8 cellular contexts compared by ENCODE assay signal in genomic region chr14:73459978-73460377, GRCh38. TPM values are rescaled to one million over a fixed set of nuclear protein-coding genes. Genes with fewer than 3 reads are reported as not detected.
DNase-seq lines count a peak whose midpoint lies in the region; ATAC-seq and TF ChIP-seq lines count a peak whose summit lies in the region.
"Not testable (repeated sequence)": the region's sequence is repeated elsewhere in the genome, so short reads cannot be mapped to it uniquely, and the experiment has no call there.

No MANE protein-coding gene starts in this region.

- H3K4me1 ChIP-seq in GM23338 (ENCODE audit: insufficient read depth): peaks cover 16% of the 10 kb centered on the region
- H3K4me1 ChIP-seq in lung (ENCODE audit: control insufficient read depth in 2 of 2, insufficient read depth in 2 of 2, low read length in 2 of 2): peaks cover 14 to 41% of the 10 kb centered on the region in 2 donors

- H3K4me3 Mint-ChIP-seq in GM23338: peak overlapping the region; percentile 35; the same call in 1 of the 3 replicates
- peak overlapping the region; percentile 98 for H3K4me3 Mint-ChIP-seq in activated CD4-positive, alpha-beta T cell treated with anti-CD3 and anti-CD28 coated beads, Interleukin-2, amount 10 ng/mL, durations not matched to agents 24 days and 14 days
- peak overlapping the region; percentile 51 for H3K4me3 Mint-ChIP-seq in progenitor cell of endocrine pancreas (ENCODE audit: low read depth)
- peak overlapping the region; percentile 62 for H3K4me3 Mint-ChIP-seq in type B pancreatic cell

- H2AFZ ChIP-seq in GM23338: not testable (repeated sequence)

- TF ChIP-seq CTCF in GM23338 (conservative IDR thresholded peaks at IDR 0.05; ENCODE audit: low read depth in 2 of 2); brain microvascular endothelial cell (IDR thresholded peaks at IDR 0.05; ENCODE audit: low read depth, low read length, missing control alignments); lung (IDR thresholded peaks at IDR 0.05; ENCODE audit: control extremely low read depth, extremely low read depth); progenitor cell of endocrine pancreas (IDR thresholded peaks at IDR 0.05; ENCODE audit: unreplicated experiment); type B pancreatic cell (conservative IDR thresholded peaks at IDR 0.05): not testable (repeated sequence)

- not testable (repeated sequence) for H3K4me2 ChIP-seq in GM23338

- 85 to 86% methylated on average over 4 of the region's 4 CpGs for WGBS in lung, 2 donors

- not testable (repeated sequence) for ATAC-seq in GM23338; Right ventricle myocardium inferior; lung (ENCODE audit: insufficient read depth, low FRiP score)

- in situ Hi-C loops in brain microvascular endothelial cell (cut with HindIII; ENCODE audit: low pct_ligation_motif_present, low sequenced_read_pairs): loop anchor here (25.0 kb wide), 2 partner anchors 173 to 273 kb away; no protein-coding TSS in a partner anchor

- H3K27ac Mint-ChIP-seq in GM23338; activated CD4-positive, alpha-beta T cell treated with anti-CD3 and anti-CD28 coated beads, Interleukin-2, amount 10 ng/mL, durations not matched to agents 24 days and 14 days: not testable (repeated sequence)
- peak overlapping the region; percentile 99 for H3K27ac Mint-ChIP-seq in progenitor cell of endocrine pancreas
- H3K27ac Mint-ChIP-seq in type B pancreatic cell: peak overlapping the region; percentile 38

- peaks cover 16% of the 10 kb centered on the region for H3K27me3 Mint-ChIP-seq in GM23338 (ENCODE audit: insufficient read depth, low read depth, poor library complexity)
- H3K27me3 Mint-ChIP-seq in activated CD4-positive, alpha-beta T cell treated with anti-CD3 and anti-CD28 coated beads, Interleukin-2, amount 10 ng/mL, durations not matched to agents 24 days and 14 days; progenitor cell of endocrine pancreas; type B pancreatic cell: not testable (repeated sequence)

- H3K9me3 ChIP-seq in SK-N-MC (ENCODE audit: low read depth, low read length); lung (ENCODE audit: control insufficient read depth in 2 of 2, insufficient read depth in 1 of 2, low read length in 1 of 2): not testable (repeated sequence)

- DNase-seq in GM23338 (ENCODE audit: low spot score); SK-N-MC (ENCODE audit: low read depth, low spot score); activated CD4-positive, alpha-beta T cell treated with anti-CD3 and anti-CD28 coated beads, Interleukin-2, amount 10 ng/mL, durations not matched to agents 24 days and 14 days; brain microvascular endothelial cell; progenitor cell of endocrine pancreas (ENCODE audit: low spot score, unreplicated experiment); type B pancreatic cell (ENCODE audit: extremely low spot score, unreplicated experiment): not testable (repeated sequence)
- DNase-seq in Right ventricle myocardium inferior (ENCODE audit: missing footprints) (peak; percentile 51), lung (ENCODE audit: low spot score) (peak; percentile 25)

- not testable (repeated sequence) for H3F3A ChIP-seq in GM23338 (replicated peaks; ENCODE audit: low read depth)

- not testable (repeated sequence) for H3K36me3 Mint-ChIP-seq in GM23338 (ENCODE audit: low read depth); activated CD4-positive, alpha-beta T cell treated with anti-CD3 and anti-CD28 coated beads, Interleukin-2, amount 10 ng/mL, durations not matched to agents 24 days and 14 days (ENCODE audit: low read depth); progenitor cell of endocrine pancreas (ENCODE audit: insufficient read depth); type B pancreatic cell

- not testable (repeated sequence) for H3K4me3 ChIP-seq in GM23338; SK-N-MC; brain microvascular endothelial cell (ENCODE audit: low read depth, low read length); lung

- not testable (repeated sequence) for H3K27ac ChIP-seq in GM23338 (ENCODE audit: low read depth)
- H3K27ac ChIP-seq in SK-N-MC (peak overlapping the region; percentile 82), brain microvascular endothelial cell (peak overlapping the region; percentile 22), lung (ENCODE audit: low read depth in 1 of 2, low read length in 1 of 2) (peak overlapping the region in 1 of 2 donors; percentile 63)

- H3K4me1 Mint-ChIP-seq in GM23338 (peaks cover 33% of the 10 kb centered on the region), progenitor cell of endocrine pancreas (ENCODE audit: low read depth) (peaks cover 42% of the 10 kb centered on the region), type B pancreatic cell (ENCODE audit: unreplicated experiment) (peaks cover 51% of the 10 kb centered on the region)
- peaks cover 56% of the 10 kb centered on the region for H3K4me1 Mint-ChIP-seq in activated CD4-positive, alpha-beta T cell treated with anti-CD3 and anti-CD28 coated beads, Interleukin-2, amount 10 ng/mL, durations not matched to agents 24 days and 14 days

- not testable (repeated sequence) for H3K9me2 ChIP-seq in GM23338 (ENCODE audit: insufficient read depth)

- not testable (repeated sequence) for H3K36me3 ChIP-seq in GM23338 (ENCODE audit: insufficient read depth); SK-N-MC (ENCODE audit: insufficient read depth, low read length); brain microvascular endothelial cell (replicated peaks); lung (ENCODE audit: control insufficient read depth in 2 of 2, insufficient read depth in 2 of 2, low read length in 2 of 2)

- intact Hi-C loops in activated CD4-positive, alpha-beta T cell treated with anti-CD3 and anti-CD28 coated beads, Interleukin-2, amount 10 ng/mL, durations not matched to agents 24 days and 14 days (cut with micrococcal nuclease): loop anchor here (2.0 to 10.0 kb wide), 2 partner anchors 323 to 945 kb away; partner anchors contain the start of gene PSEN1
- intact Hi-C loops in Right ventricle myocardium inferior (cut with DNase I): loop anchor here (5.0 kb wide), 1 partner anchor 38 kb away; no protein-coding TSS in a partner anchor

- peaks cover 30% of the 10 kb centered on the region for H3K79me2 ChIP-seq in GM23338 (replicated peaks; ENCODE audit: insufficient read depth)

- not testable (repeated sequence) for H3K9me3 Mint-ChIP-seq in GM23338; activated CD4-positive, alpha-beta T cell treated with anti-CD3 and anti-CD28 coated beads, Interleukin-2, amount 10 ng/mL, durations not matched to agents 24 days and 14 days; progenitor cell of endocrine pancreas (ENCODE audit: low read depth); type B pancreatic cell

- H3K27me3 ChIP-seq in GM23338 (ENCODE audit: insufficient read depth); brain microvascular endothelial cell (replicated peaks); lung (ENCODE audit: control insufficient read depth, insufficient read depth): not testable (repeated sequence)

- not testable (repeated sequence) for H3K9ac ChIP-seq in SK-N-MC (ENCODE audit: insufficient read length)

- peaks cover 19% of the 10 kb centered on the region for H4K20me1 ChIP-seq in GM23338 (replicated peaks; ENCODE audit: insufficient read depth)

RNA-seq across cellular contexts. Expression of gene NUMB, which starts 1.6 kb away (rescaled TPM):
- 34.3 and 36.7 TPM in 2 replicates for total RNA-seq in GM23338 (2014; rRNA removed; shearing (Covaris generic))
- polyA plus RNA-seq in GM23338 (2016; fragmentation: Nextera tagmentation; extraction: Ambion mirVana) (30.2 and 32.1 TPM in 2 replicates), lung (10 to 100 TPM; 39.4 to 80.9 TPM)
- 48.1 and 54.8 TPM in 2 replicates for total RNA-seq in activated CD4-positive, alpha-beta T cell treated with anti-CD3 and anti-CD28 coated beads, Interleukin-2, amount 10 ng/mL, durations not matched to agents 24 days and 14 days
- total RNA-seq in Right ventricle myocardium inferior (39.8 TPM), lung (100 to 1,000 TPM in 1 of 2 donors, 10 to 100 TPM in 1; 94.8 to 100 TPM), progenitor cell of endocrine pancreas (88.8 and 92.4 TPM in 2 replicates), type B pancreatic cell (ENCODE audit: low replicate concordance) (64.5 and 78.1 TPM in 2 replicates)

RNA-seq across cellular contexts. Expression of gene RIOX1, which starts 30.8 kb away (rescaled TPM):
- total RNA-seq in GM23338 (2014; rRNA removed; shearing (Covaris generic)): 54.2 and 57.3 TPM in 2 replicates
- polyA plus RNA-seq in GM23338 (2016; fragmentation: Nextera tagmentation; extraction: Ambion mirVana): 21.2 and 24.6 TPM in 2 replicates
- 23.8 and 24.0 TPM in 2 replicates for total RNA-seq in activated CD4-positive, alpha-beta T cell treated with anti-CD3 and anti-CD28 coated beads, Interleukin-2, amount 10 ng/mL, durations not matched to agents 24 days and 14 days
- total RNA-seq in Right ventricle myocardium inferior: 7.6 TPM
- total RNA-seq in lung: 10 to 100 TPM in 1 of 2 donors, 1 to 10 TPM in 1; 9.0 to 14.2 TPM
- 1 to 10 TPM; 7.9 to 8.4 TPM for polyA plus RNA-seq in lung
- 15.3 and 16.5 TPM in 2 replicates for total RNA-seq in progenitor cell of endocrine pancreas
- total RNA-seq in type B pancreatic cell (ENCODE audit: low replicate concordance): 12.1 and 16.7 TPM in 2 replicates

Comparison
In these comparisons a context has a peak if more than half of its experiments do, and no peak if none do; other contexts are left out.
1. H3K4me3 Mint-ChIP-seq: peak in every context shown above with its lines; median percentile 98 in activated CD4-positive, alpha-beta T cell treated with anti-CD3 and anti-CD28 coated beads, Interleukin-2, amount 10 ng/mL, durations not matched to agents 24 days and 14 days; 62 in type B pancreatic cell; 51 in progenitor cell of endocrine pancreas; 35 in GM23338.